10 cellular contexts compared by ENCODE assay signal in the genomic region with DNA sequence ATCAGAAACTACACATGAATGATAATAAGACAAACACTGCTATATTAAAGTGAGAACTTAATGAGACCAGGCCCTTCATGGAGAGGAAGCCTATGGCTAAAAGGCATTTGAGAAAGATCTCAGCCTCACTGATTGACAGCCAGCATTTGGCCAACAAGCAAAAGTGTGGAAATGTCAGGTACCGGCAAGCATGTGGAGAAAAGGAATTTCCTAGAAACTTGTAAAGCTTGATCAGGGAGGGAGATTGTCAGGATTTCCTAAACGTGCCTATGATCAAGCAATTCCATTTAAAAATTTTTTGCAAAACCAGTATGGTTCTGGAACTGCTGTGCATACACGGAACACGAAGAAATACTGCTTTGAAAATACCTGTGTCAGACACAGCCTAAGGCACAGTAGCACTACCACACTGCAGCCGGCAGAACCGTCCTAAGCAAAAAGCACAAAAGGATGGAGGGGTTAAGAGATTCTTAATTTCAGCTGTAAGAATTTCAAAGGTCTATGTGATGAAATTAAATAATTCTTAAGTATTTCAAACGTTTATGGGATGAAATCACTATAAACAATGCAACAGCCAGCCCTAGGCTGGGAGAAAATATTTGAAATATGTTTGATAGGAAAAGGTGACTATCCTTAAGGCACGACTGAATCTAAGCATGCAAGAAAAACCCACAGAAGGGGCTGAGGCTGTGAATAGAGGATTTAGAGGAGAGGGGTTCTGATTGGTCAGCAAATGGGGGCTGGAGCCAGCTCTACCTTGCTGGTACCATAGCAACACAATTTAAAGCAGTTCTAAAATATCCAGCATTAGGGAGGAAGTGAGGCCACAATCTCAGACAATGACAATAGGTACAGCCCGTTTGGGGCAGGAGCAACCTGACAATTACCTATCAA.
DNase-seq lines count a peak whose midpoint lies in the region; ATAC-seq and TF ChIP-seq lines count a peak whose summit lies in the region.
"Had no signal": no experiment of that assay in that cellular context is flagged by ENCODE, and none has a peak within 500 bp of the region (broad histone marks: within the 10 kb centered on the region; RNA-seq: fewer than 3 reads in every experiment).

No MANE protein-coding gene starts in this region.

- H3K9me3 Mint-ChIP-seq in CD8-positive, alpha-beta T cell = no peaks in the 10 kb centered on the region
- peaks cover 6% of the 10 kb centered on the region for H3K9me3 Mint-ChIP-seq in neural crest cell

- peak overlapping the region; percentile 87; the same call in 1 of the 2 replicates for H3K9ac ChIP-seq in KMS-11

- no peaks in the 10 kb centered on the region for H3K27me3 ChIP-seq in CD8-positive, alpha-beta T cell (ENCODE audit: insufficient read depth, low read length)
- no peaks in the 10 kb centered on the region for H3K27me3 ChIP-seq in KMS-11 (ENCODE audit: insufficient read depth, low read depth)
- H3K27me3 ChIP-seq: cardiac muscle cell had no signal

- H3K36me3 Mint-ChIP-seq in CD8-positive, alpha-beta T cell = peaks cover 4% of the 10 kb centered on the region
- H3K36me3 Mint-ChIP-seq in neural crest cell (ENCODE audit: low read depth) = peaks cover 5% of the 10 kb centered on the region

- intact Hi-C loops in CD8-positive, alpha-beta T cell (cut with DNase I, micrococcal nuclease) = loop anchor here (2.0 to 10.0 kb wide), 5 partner anchors 151 to 1129 kb away; a partner anchor contains a TSS

- no peaks in the 10 kb centered on the region for H3K79me2 ChIP-seq in KMS-11 (ENCODE audit: insufficient read depth, low read depth)

- H3K9me3 ChIP-seq in CD8-positive, alpha-beta T cell (ENCODE audit: low read length) = no peaks in the 10 kb centered on the region
- H3K9me3 ChIP-seq: prostate gland had no signal

- no peak for ATAC-seq in CD8-positive, alpha-beta T cell
- no peak for ATAC-seq in HG02885 (IDR thresholded peaks at IDR 0.05; ENCODE audit: poor library complexity, unreplicated experiment)

- H3K36me3 ChIP-seq in CD8-positive, alpha-beta T cell (ENCODE audit: insufficient read depth, low read length) = no peaks in the 10 kb centered on the region
- no peaks in the 10 kb centered on the region for H3K36me3 ChIP-seq in KMS-11 (ENCODE audit: insufficient read depth)
- H3K36me3 ChIP-seq: cardiac muscle cell, prostate gland had no signal

- H3K4me1 Mint-ChIP-seq in CD8-positive, alpha-beta T cell (ENCODE audit: low read depth) = peaks cover 39% of the 10 kb centered on the region
- peaks cover 25% of the 10 kb centered on the region for H3K4me1 Mint-ChIP-seq in neural crest cell

- H3K27ac Mint-ChIP-seq in CD8-positive, alpha-beta T cell = peak overlapping the region; percentile 94
- H3K27ac Mint-ChIP-seq in neural crest cell (ENCODE audit: unreplicated experiment) = no peak overlapping the region

- H3K27me3 Mint-ChIP-seq in CD8-positive, alpha-beta T cell (ENCODE audit: low read depth) = peaks cover 3% of the 10 kb centered on the region
- H3K27me3 Mint-ChIP-seq in neural crest cell (ENCODE audit: low read depth) = peaks cover 8% of the 10 kb centered on the region

- peaks cover 14% of the 10 kb centered on the region for H3K4me1 ChIP-seq in CD8-positive, alpha-beta T cell (ENCODE audit: insufficient read depth, low read length)
- peaks cover 8% of the 10 kb centered on the region for H3K4me1 ChIP-seq in KMS-11 (ENCODE audit: low read depth, poor library complexity, severe bottlenecking)
- H3K4me1 ChIP-seq: prostate gland had no signal

- H3K4me3 Mint-ChIP-seq in CD8-positive, alpha-beta T cell = peak overlapping the region; percentile 91
- peak overlapping the region; percentile 87 for H3K4me3 Mint-ChIP-seq in neural crest cell

- CTCF ChIA-PET in CD8-positive, alpha-beta T cell (lab: Charles Lee) = interaction anchor here (0.7 kb wide), 1 partner anchor 12 kb away, joined by 3 read pairs; no protein-coding TSS in a partner anchor

- TF ChIP-seq CTCF in CD8-positive, alpha-beta T cell (IDR thresholded peaks at IDR 0.05) = no peak
- TF ChIP-seq CTCF in KMS-11 (conservative IDR thresholded peaks at IDR 0.05; ENCODE audit: low read depth, low read length) (no peak), neural crest cell (conservative IDR thresholded peaks at IDR 0.05) (no peak)

- H2AFZ ChIP-seq in KMS-11 (ENCODE audit: low read depth) = peak overlapping the region; percentile 63; the same call in 1 of the 2 replicates

- no peak for DNase-seq in CD8-positive, alpha-beta T cell
- DNase-seq in caudate nucleus (lab: John Stamatoyannopoulos, UW) = peak in 1 of 61 donors; percentile 15
- DNase-seq in neural crest cell (ENCODE audit: low read depth, low spot score) = no peak
- no peak for DNase-seq in inferior parietal cortex (ENCODE audit: extremely low spot score)
- no peak for DNase-seq in NCI-H146 (lab: John Stamatoyannopoulos, UW)
- DNase-seq in COLO668 (lab: John Stamatoyannopoulos, UW; ENCODE audit: unreplicated experiment) = no peak

- peak overlapping the region; percentile 74 for H3K4me2 ChIP-seq in KMS-11

- POLR2A ChIA-PET in CD8-positive, alpha-beta T cell (lab: Charles Lee) = interaction anchor here (0.9 to 1.0 kb wide), 2 partner anchors 9 to 12 kb away, joined by 3 to 4 read pairs; no protein-coding TSS in a partner anchor

- no peak overlapping the region for H3K4me3 ChIP-seq in CD8-positive, alpha-beta T cell (ENCODE audit: low read depth, low read length)
- no peak overlapping the region for H3K4me3 ChIP-seq in KMS-11 (IDR thresholded peaks at IDR 0.05; ENCODE audit: insufficient read depth, low read depth, low read length)

- no peaks in the 10 kb centered on the region for H4K20me1 ChIP-seq in KMS-11 (ENCODE audit: insufficient read depth)

- no peak overlapping the region for H3K27ac ChIP-seq in CD8-positive, alpha-beta T cell (ENCODE audit: low read depth, low read length)
- peak overlapping the region; percentile 91; the same call in 1 of the 2 replicates for H3K27ac ChIP-seq in KMS-11
- H3K27ac ChIP-seq in caudate nucleus (ENCODE audit: low read depth, low read length) = peak overlapping the region; percentile 66
